Comparison of ENCODE assay signal across 1 cellular context in genomic region chr6:56241106-56241812, GRCh38.
TF ChIP-seq lines count a peak whose summit lies in the region.

No MANE protein-coding gene starts in this region.

TF ChIP-seq in H1, 55 proteins besides CTCF, POLR2A, EP300 and RAD21 (continued from another document):
- TF ChIP-seq CHD1 (IDR thresholded peaks at IDR 0.05; ENCODE audit: low read depth, low read length) (no peak), FOSL1 (IDR thresholded peaks at IDR 0.05; ENCODE audit: insufficient read depth, low read depth, low read length) (no peak), SAP30 (IDR thresholded peaks at IDR 0.05; ENCODE audit: insufficient read depth, insufficient replicate concordance, low read length) (no peak), SIN3A (conservative IDR thresholded peaks at IDR 0.05 in 1 of 2, IDR thresholded peaks at IDR 0.05 in 1 of 2; ENCODE audit: low read depth in 1 of 2, low read length in 2 of 2) (no peak), EZH2 (IDR thresholded peaks at IDR 0.05; ENCODE audit: low read depth, low read length, severe bottlenecking) (no peak), TEAD4 (IDR thresholded peaks at IDR 0.05; ENCODE audit: low read depth, low read length) (no peak), SP1 (IDR thresholded peaks at IDR 0.05; ENCODE audit: low read depth, low read length) (no peak), KDM4A (IDR thresholded peaks at IDR 0.05; ENCODE audit: low read depth, low read length, severe bottlenecking) (no peak)
